Comparison of ENCODE assay signal across 1 cellular context in the genomic region with DNA sequence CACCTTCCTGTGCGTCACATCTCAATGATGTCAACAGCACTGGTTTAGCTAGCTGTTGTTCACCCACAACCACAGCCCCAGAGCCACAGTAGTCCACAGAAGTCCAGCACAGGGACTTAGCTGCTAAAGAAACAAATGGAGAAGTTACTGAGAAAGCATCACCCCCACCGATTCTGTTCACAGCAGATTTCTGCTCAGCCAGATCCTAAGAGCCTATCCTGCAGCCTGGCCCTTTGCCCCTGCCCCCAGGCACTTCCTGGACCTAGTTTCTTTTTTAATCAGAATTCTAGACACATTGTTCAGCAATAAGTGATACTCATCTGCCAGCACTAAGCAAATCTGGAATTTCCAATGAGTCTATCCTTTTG.
TF ChIP-seq lines count a peak whose summit lies in the region.

No MANE protein-coding gene starts in this region.

TF ChIP-seq in HCT116, 20 proteins besides CTCF, POLR2A, EP300 and RAD21 (continued from another document):
- no peak for TF ChIP-seq CBX3 (IDR thresholded peaks at IDR 0.05; ENCODE audit: low read depth)
